1 cellular context compared by ENCODE assay signal in the genomic region with DNA sequence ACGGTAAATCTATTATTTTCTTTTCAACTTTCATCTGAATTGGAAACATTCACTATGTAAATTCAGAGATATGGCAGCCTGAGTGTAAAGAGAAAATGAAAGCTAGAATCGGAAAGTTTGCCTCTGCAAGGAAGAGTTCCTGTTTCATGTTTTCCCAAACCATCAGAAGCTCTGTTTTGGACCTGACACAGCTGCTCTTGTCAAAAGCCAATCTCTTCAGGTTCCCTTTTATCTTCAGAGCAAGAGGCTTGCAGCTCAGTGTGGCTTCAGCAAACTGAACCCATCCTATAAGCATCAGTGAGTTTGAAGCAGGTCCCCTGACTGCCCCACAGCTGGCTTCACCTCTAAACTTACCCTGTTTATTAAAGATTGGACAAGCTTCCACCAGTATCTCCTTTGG.
TF ChIP-seq lines count a peak whose summit lies in the region.

No MANE protein-coding gene starts in this region.

TF ChIP-seq in WTC11, 78 proteins besides CTCF, POLR2A, EP300 and RAD21 (continued from another document):
- TF ChIP-seq, protein P1, sequence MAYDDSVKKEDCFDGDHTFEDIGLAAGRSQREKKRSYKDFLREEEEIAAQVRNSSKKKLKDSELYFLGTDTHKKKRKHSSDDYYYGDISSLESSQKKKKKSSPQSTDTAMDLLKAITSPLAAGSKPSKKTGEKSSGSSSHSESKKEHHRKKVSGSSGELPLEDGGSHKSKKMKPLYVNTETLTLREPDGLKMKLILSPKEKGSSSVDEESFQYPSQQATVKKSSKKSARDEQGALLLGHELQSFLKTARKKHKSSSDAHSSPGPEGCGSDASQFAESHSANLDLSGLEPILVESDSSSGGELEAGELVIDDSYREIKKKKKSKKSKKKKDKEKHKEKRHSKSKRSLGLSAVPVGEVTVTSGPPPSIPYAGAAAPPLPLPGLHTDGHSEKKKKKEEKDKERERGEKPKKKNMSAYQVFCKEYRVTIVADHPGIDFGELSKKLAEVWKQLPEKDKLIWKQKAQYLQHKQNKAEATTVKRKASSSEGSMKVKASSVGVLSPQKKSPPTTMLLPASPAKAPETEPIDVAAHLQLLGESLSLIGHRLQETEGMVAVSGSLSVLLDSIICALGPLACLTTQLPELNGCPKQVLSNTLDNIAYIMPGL (CRISPR knock-in tag; IDR thresholded peaks at IDR 0.05): no peak
- TF ChIP-seq, protein P2, sequence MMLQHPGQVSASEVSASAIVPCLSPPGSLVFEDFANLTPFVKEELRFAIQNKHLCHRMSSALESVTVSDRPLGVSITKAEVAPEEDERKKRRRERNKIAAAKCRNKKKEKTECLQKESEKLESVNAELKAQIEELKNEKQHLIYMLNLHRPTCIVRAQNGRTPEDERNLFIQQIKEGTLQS (CRISPR knock-in tag; conservative IDR thresholded peaks at IDR 0.05): no peak
- TF ChIP-seq FOXP1 (CRISPR knock-in tag; IDR thresholded peaks at IDR 0.05; ENCODE audit: borderline replicate concordance): no peak
- TF ChIP-seq, protein P3, sequence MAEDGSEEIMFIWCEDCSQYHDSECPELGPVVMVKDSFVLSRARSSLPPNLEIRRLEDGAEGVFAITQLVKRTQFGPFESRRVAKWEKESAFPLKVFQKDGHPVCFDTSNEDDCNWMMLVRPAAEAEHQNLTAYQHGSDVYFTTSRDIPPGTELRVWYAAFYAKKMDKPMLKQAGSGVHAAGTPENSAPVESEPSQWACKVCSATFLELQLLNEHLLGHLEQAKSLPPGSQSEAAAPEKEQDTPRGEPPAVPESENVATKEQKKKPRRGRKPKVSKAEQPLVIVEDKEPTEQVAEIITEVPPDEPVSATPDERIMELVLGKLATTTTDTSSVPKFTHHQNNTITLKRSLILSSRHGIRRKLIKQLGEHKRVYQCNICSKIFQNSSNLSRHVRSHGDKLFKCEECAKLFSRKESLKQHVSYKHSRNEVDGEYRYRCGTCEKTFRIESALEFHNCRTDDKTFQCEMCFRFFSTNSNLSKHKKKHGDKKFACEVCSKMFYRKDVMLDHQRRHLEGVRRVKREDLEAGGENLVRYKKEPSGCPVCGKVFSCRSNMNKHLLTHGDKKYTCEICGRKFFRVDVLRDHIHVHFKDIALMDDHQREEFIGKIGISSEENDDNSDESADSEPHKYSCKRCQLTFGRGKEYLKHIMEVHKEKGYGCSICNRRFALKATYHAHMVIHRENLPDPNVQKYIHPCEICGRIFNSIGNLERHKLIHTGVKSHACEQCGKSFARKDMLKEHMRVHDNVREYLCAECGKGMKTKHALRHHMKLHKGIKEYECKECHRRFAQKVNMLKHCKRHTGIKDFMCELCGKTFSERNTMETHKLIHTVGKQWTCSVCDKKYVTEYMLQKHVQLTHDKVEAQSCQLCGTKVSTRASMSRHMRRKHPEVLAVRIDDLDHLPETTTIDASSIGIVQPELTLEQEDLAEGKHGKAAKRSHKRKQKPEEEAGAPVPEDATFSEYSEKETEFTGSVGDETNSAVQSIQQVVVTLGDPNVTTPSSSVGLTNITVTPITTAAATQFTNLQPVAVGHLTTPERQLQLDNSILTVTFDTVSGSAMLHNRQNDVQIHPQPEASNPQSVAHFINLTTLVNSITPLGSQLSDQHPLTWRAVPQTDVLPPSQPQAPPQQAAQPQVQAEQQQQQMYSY (CRISPR knock-in tag; IDR thresholded peaks at IDR 0.05): no peak
- TF ChIP-seq RORB (CRISPR knock-in tag; IDR thresholded peaks at IDR 0.05): no peak
- no peak for TF ChIP-seq MXD4 (CRISPR knock-in tag; IDR thresholded peaks at IDR 0.05; ENCODE audit: borderline replicate concordance)
